Comparison of ENCODE assay signal across 1 cellular context in the genomic region with DNA sequence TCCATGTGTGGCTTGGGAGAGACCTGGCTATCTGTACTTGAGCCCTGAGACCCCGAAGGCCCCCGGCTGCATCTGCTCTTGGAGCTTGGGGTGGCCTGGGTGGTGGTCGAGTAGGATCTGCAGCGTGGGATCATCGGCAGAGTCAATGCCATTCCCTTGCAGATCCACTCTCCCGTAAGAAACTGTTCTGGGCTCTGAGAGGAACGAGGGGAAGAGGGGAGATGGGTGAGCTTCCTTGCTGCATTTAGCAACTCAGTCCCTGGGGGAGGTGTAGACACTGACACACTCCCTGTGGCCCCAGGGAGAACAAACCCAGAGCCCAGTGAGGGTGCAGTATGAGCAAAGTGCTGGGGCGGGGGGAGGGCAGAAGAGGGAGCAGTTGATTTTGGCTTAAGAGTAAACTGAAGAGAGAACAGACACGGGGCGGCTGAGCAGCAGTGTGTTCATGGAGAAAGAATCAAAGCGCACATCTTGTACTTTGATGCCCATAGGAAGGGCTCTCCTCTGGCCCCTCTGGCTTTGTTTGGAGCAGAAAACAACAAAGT.
TF ChIP-seq lines count a peak whose summit lies in the region.

No MANE protein-coding gene starts in this region.

TF ChIP-seq in GM23338, 12 proteins besides CTCF, POLR2A, EP300 and RAD21 (continued from another document):
- TF ChIP-seq, protein P1, sequence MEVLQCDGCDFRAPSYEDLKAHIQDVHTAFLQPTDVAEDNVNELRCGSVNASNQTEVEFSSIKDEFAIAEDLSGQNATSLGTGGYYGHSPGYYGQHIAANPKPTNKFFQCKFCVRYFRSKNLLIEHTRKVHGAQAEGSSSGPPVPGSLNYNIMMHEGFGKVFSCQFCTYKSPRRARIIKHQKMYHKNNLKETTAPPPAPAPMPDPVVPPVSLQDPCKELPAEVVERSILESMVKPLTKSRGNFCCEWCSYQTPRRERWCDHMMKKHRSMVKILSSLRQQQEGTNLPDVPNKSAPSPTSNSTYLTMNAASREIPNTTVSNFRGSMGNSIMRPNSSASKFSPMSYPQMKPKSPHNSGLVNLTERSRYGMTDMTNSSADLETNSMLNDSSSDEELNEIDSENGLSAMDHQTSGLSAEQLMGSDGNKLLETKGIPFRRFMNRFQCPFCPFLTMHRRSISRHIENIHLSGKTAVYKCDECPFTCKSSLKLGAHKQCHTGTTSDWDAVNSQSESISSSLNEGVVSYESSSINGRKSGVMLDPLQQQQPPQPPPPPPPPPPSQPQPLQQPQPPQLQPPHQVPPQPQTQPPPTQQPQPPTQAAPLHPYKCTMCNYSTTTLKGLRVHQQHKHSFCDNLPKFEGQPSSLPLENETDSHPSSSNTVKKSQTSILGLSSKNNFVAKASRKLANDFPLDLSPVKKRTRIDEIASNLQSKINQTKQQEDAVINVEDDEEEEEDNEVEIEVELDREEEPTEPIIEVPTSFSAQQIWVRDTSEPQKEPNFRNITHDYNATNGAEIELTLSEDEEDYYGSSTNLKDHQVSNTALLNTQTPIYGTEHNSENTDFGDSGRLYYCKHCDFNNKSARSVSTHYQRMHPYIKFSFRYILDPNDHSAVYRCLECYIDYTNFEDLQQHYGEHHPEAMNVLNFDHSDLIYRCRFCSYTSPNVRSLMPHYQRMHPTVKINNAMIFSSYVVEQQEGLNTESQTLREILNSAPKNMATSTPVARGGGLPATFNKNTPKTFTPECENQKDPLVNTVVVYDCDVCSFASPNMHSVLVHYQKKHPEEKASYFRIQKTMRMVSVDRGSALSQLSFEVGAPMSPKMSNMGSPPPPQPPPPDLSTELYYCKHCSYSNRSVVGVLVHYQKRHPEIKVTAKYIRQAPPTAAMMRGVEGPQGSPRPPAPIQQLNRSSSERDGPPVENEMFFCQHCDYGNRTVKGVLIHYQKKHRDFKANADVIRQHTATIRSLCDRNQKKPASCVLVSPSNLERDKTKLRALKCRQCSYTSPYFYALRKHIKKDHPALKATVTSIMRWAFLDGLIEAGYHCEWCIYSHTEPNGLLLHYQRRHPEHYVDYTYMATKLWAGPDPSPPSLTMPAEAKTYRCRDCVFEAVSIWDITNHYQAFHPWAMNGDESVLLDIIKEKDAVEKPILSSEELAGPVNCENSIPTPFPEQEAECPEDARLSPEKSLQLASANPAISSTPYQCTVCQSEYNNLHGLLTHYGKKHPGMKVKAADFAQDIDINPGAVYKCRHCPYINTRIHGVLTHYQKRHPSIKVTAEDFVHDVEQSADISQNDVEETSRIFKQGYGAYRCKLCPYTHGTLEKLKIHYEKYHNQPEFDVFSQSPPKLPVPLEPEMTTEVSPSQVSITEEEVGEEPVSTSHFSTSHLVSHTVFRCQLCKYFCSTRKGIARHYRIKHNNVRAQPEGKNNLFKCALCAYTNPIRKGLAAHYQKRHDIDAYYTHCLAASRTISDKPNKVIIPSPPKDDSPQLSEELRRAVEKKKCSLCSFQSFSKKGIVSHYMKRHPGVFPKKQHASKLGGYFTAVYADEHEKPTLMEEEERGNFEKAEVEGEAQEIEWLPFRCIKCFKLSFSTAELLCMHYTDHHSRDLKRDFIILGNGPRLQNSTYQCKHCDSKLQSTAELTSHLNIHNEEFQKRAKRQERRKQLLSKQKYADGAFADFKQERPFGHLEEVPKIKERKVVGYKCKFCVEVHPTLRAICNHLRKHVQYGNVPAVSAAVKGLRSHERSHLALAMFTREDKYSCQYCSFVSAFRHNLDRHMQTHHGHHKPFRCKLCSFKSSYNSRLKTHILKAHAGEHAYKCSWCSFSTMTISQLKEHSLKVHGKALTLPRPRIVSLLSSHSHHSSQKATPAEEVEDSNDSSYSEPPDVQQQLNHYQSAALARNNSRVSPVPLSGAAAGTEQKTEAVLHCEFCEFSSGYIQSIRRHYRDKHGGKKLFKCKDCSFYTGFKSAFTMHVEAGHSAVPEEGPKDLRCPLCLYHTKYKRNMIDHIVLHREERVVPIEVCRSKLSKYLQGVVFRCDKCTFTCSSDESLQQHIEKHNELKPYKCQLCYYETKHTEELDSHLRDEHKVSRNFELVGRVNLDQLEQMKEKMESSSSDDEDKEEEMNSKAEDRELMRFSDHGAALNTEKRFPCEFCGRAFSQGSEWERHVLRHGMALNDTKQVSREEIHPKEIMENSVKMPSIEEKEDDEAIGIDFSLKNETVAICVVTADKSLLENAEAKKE (CRISPR knock-in tag; IDR thresholded peaks at IDR 0.05), result no peak
- no peak for TF ChIP-seq ZNF331 (CRISPR knock-in tag; IDR thresholded peaks at IDR 0.05; ENCODE audit: low read depth)
- no peak for TF ChIP-seq STAT1 (IDR thresholded peaks at IDR 0.05; ENCODE audit: unreplicated experiment)
- TF ChIP-seq JUNB (IDR thresholded peaks at IDR 0.05; ENCODE audit: unreplicated experiment), result no peak
